ENCODE assay signal across 9 cellular contexts in the genomic region with DNA sequence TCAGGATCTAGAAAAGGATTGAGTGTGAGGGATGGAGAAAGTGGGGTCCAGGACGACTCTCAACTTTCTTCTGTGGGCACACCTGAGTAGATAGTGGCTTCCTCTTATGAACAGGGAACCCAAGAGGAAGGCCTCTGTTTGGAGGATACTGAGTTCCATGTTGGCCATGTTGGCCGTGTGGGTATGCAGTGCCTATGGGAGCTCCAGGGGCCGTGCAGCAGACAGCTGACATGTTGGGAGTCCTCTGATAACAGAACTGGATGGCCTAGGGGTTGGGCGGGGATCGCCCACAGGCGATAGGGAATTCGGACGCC. TPM values are rescaled to one million over a fixed set of nuclear protein-coding genes. Genes with fewer than 3 reads are reported as not detected.
DNase-seq lines count a peak whose midpoint lies in the region; FAIRE-seq and TF ChIP-seq lines count a peak whose summit lies in the region.
"Had no signal": no experiment of that assay in that cellular context is flagged by ENCODE, and none has a peak within 500 bp of the region (broad histone marks: within the 10 kb centered on the region; RNA-seq: fewer than 3 reads in every experiment).

No MANE protein-coding gene starts in this region.

- in situ Hi-C loops in G401 (cut with HindIII; ENCODE audit: low sequenced_read_pairs), result no loop called here

- peak overlapping the region; percentile 96 for H3K27ac Mint-ChIP-seq in T-helper 2 cell treated with Interferon-gamma antibody and Interleukin-4, amounts not matched to agents 5 μg/mL and 100 μg/mL, for 36 hours

- FAIRE-seq in endothelial cell of umbilical vein (lab: Jason Lieb, UNC), result no peak

- BruUV-seq in OCI-LY7 (replicated peaks; lab: Mats Ljungman, UMichigan) (TSS peak; percentile 84), endothelial cell of umbilical vein (replicated peaks; lab: Mats Ljungman, UMichigan) (TSS peak; percentile 72)

- H3K4me3 ChIP-seq in OCI-LY7 (ENCODE audit: low read depth, low read length, poor library complexity, severe bottlenecking) (peak overlapping the region; percentile 92), endothelial cell of umbilical vein (replicated peaks in 1 of 3; ENCODE audit: insufficient read depth in 1 of 3, low read depth in 1 of 3, low read length in 3 of 3) (peak overlapping the region; percentile 22 to 78 (median 28)), parathyroid adenoma (ENCODE audit: low read depth, low read length) (peak overlapping the region; percentile 88)

- H3K9me2 ChIP-seq in OCI-LY7 (ENCODE audit: insufficient read depth, low read length), result no peaks in the 10 kb centered on the region

- peaks cover 26% of the 10 kb centered on the region for H3K4me1 ChIP-seq in OCI-LY7 (ENCODE audit: insufficient read depth, low read length, poor library complexity, severe bottlenecking)
- H3K4me1 ChIP-seq in endothelial cell of umbilical vein (ENCODE audit: control insufficient read depth, extremely low read depth, insufficient read depth, low read length), result peaks cover 9% of the 10 kb centered on the region
- H3K4me1 ChIP-seq in parathyroid adenoma, result no peaks in the 10 kb centered on the region

- H3K36me3 ChIP-seq in OCI-LY7 (ENCODE audit: insufficient read depth, low read length), result peaks cover 40% of the 10 kb centered on the region
- H3K36me3 ChIP-seq in endothelial cell of umbilical vein (ENCODE audit: control insufficient read depth in 2 of 2, extremely low read depth in 1 of 2, insufficient read depth in 2 of 2, low read length in 2 of 2), result peaks cover 0 to 15% of the 10 kb centered on the region in 2 experiments
- no peaks in the 10 kb centered on the region for H3K36me3 ChIP-seq in parathyroid adenoma (ENCODE audit: control insufficient read depth, insufficient read depth, low read length)

- H3K9me3 ChIP-seq in OCI-LY7 (ENCODE audit: low read length) (no peaks in the 10 kb centered on the region), endothelial cell of umbilical vein (replicated peaks; ENCODE audit: control insufficient read depth, insufficient read depth, low read length) (no peaks in the 10 kb centered on the region), parathyroid adenoma (ENCODE audit: control insufficient read depth, low read length) (no peaks in the 10 kb centered on the region)

- DNase-seq in T-helper 2 cell treated with Interferon-gamma antibody and Interleukin-4, amounts not matched to agents 5 μg/mL and 100 μg/mL, for 36 hours (ENCODE audit: low spot score), result no peak
- DNase-seq in T-helper 2 cell, result no peak
- DNase-seq in OCI-LY7 (ENCODE audit: low spot score), result no peak
- no peak for DNase-seq in endothelial cell of umbilical vein (ENCODE audit: low read depth, low spot score)
- DNase-seq in G401 (ENCODE audit: low spot score), result no peak
- no peak for DNase-seq in kidney glomerular epithelial cell (lab: John Stamatoyannopoulos, UW)
- DNase-seq in hippocampal formation (lab: John Stamatoyannopoulos, UW), result no peak

- no peaks in the 10 kb centered on the region for H3K27me3 Mint-ChIP-seq in T-helper 2 cell treated with Interferon-gamma antibody and Interleukin-4, amounts not matched to agents 5 μg/mL and 100 μg/mL, for 36 hours (ENCODE audit: low read depth)

- peak overlapping the region; percentile 75 for H2AFZ ChIP-seq in OCI-LY7 (ENCODE audit: low read length)
- H2AFZ ChIP-seq in endothelial cell of umbilical vein (ENCODE audit: low read depth, low read length), result peak overlapping the region; percentile 88
- peak overlapping the region; percentile 98 for H2AFZ ChIP-seq in parathyroid adenoma

- TF ChIP-seq POLR2A in endothelial cell of umbilical vein (IDR thresholded peaks at IDR 0.05; ENCODE audit: low read depth, low read length), result no peak

- intact Hi-C loops in OCI-LY7 (cut with micrococcal nuclease; ENCODE audit: unreplicated experiment) (no loop called here), endothelial cell of umbilical vein (cut with micrococcal nuclease) (no loop called here)

- H3K4me2 ChIP-seq in OCI-LY7 (ENCODE audit: low read length) (peak overlapping the region; percentile 98), endothelial cell of umbilical vein (ENCODE audit: insufficient read depth, low read length) (peak overlapping the region; percentile 51), parathyroid adenoma (ENCODE audit: low read length) (peak overlapping the region; percentile 99)

- no peaks in the 10 kb centered on the region for H3K9me1 ChIP-seq in endothelial cell of umbilical vein (replicated peaks; ENCODE audit: control insufficient read depth, extremely low read depth, insufficient read depth, low read length)

- peaks cover 30% of the 10 kb centered on the region for H3K4me1 Mint-ChIP-seq in T-helper 2 cell treated with Interferon-gamma antibody and Interleukin-4, amounts not matched to agents 5 μg/mL and 100 μg/mL, for 36 hours (ENCODE audit: low read depth)

- peak overlapping the region; percentile 79 for H3K9ac ChIP-seq in endothelial cell of umbilical vein (replicated peaks; ENCODE audit: extremely low read depth, insufficient read depth, low read length)
- H3K9ac ChIP-seq in parathyroid adenoma, result peak overlapping the region; percentile 19

- peak overlapping the region; percentile 87 for H3K4me3 Mint-ChIP-seq in T-helper 2 cell treated with Interferon-gamma antibody and Interleukin-4, amounts not matched to agents 5 μg/mL and 100 μg/mL, for 36 hours

- H3K79me2 ChIP-seq in OCI-LY7 (ENCODE audit: insufficient read depth, low read depth, low read length) (peaks cover 24% of the 10 kb centered on the region), endothelial cell of umbilical vein (ENCODE audit: control insufficient read depth, insufficient read depth, low read length) (peaks cover 21% of the 10 kb centered on the region), parathyroid adenoma (no peaks in the 10 kb centered on the region)

- peak overlapping the region; percentile 79 for H3K27ac ChIP-seq in OCI-LY7 (ENCODE audit: low read depth, low read length, poor library complexity, severe bottlenecking)
- H3K27ac ChIP-seq in endothelial cell of umbilical vein (ENCODE audit: insufficient read depth, low read depth, low read length), result peak overlapping the region; percentile 78
- H3K27ac ChIP-seq in parathyroid adenoma, result peak overlapping the region; percentile 90

- H3K9me3 Mint-ChIP-seq in T-helper 2 cell treated with Interferon-gamma antibody and Interleukin-4, amounts not matched to agents 5 μg/mL and 100 μg/mL, for 36 hours, result peaks cover 8% of the 10 kb centered on the region

- POLR2A ChIA-PET in OCI-LY7 (lab: Charles Lee) (interaction anchor here (0.5 to 4.7 kb wide), 5 partner anchors 39 to 661 kb away, joined by 3 to 17 read pairs (median 3); partner anchors contain the start of genes ARMH1 and TMEM53), endothelial cell of umbilical vein (lab: Charles Lee) (interaction anchor here (1.0 to 2.4 kb wide), 2 partner anchors 11 to 43 kb away, joined by 3 to 15 read pairs; partner anchors contain the start of genes ARMH1 and TMEM53)

- dilution Hi-C loops in endothelial cell of umbilical vein (cut with MboI; ENCODE audit: extremely low pct_ligation_motif_present, low sequenced_read_pairs), result no loop called here

- H3K36me3 Mint-ChIP-seq in T-helper 2 cell treated with Interferon-gamma antibody and Interleukin-4, amounts not matched to agents 5 μg/mL and 100 μg/mL, for 36 hours (ENCODE audit: low read depth), result peaks cover 28% of the 10 kb centered on the region

- H3K27me3 ChIP-seq in endothelial cell of umbilical vein (ENCODE audit: control insufficient read depth in 2 of 2, insufficient read depth in 2 of 2, low read length in 2 of 2) (no peaks in the 10 kb centered on the region), parathyroid adenoma (ENCODE audit: control insufficient read depth, insufficient read depth, low read length) (no peaks in the 10 kb centered on the region)

- H4K20me1 ChIP-seq in OCI-LY7 (ENCODE audit: insufficient read depth, low read length) (no peaks in the 10 kb centered on the region), endothelial cell of umbilical vein (replicated peaks; ENCODE audit: control insufficient read depth, extremely low read depth, insufficient read depth, low read length) (no peaks in the 10 kb centered on the region)

- no peak for TF ChIP-seq CTCF in OCI-LY7 (conservative IDR thresholded peaks at IDR 0.05; ENCODE audit: low read length)
- TF ChIP-seq CTCF in endothelial cell of umbilical vein (IDR thresholded peaks at IDR 0.05; ENCODE audit: extremely low read depth in 1 of 2, insufficient read depth in 1 of 2, low read depth in 1 of 2, low read length in 2 of 2), result no peak
- no peak for TF ChIP-seq CTCF in parathyroid adenoma (IDR thresholded peaks at IDR 0.05)

- CTCF ChIA-PET in OCI-LY7 (lab: Charles Lee; ENCODE audit: unreplicated experiment) (interaction anchor here (0.6 kb wide), 1 partner anchor 67 kb away, joined by 3 read pairs; no protein-coding TSS in a partner anchor), endothelial cell of umbilical vein (lab: Charles Lee) (interaction anchor here (0.6 to 4.8 kb wide), 6 partner anchors 11 to 414 kb away, joined by 3 to 32 read pairs (median 6); no protein-coding TSS in a partner anchor)

TF ChIP-seq in endothelial cell of umbilical vein, 7 proteins besides CTCF, POLR2A, EP300 and RAD21 (continues in another document):
- TF ChIP-seq JUN (IDR thresholded peaks at IDR 0.05; ENCODE audit: borderline replicate concordance, insufficient read depth, insufficient read length, low read depth) (no peak), FOS (IDR thresholded peaks at IDR 0.05; ENCODE audit: borderline replicate concordance, insufficient read depth, low read length) (no peak)

RNA-seq across cellular contexts. Expression of gene TMEM53, which starts 43.0 kb away (rescaled TPM):
- total RNA-seq in OCI-LY7 (2014; rRNA removed; shearing (Covaris generic)), result 5.5 and 6.6 TPM in 2 replicates
- 8.1 and 8.9 TPM in 2 replicates for total RNA-seq in OCI-LY7 (2022)
- total RNA-seq in endothelial cell of umbilical vein, result 5.3 and 5.7 TPM in 2 replicates
- 16.5 and 24.7 TPM in 2 replicates for polyA plus RNA-seq in endothelial cell of umbilical vein
- polyA plus RNA-seq in endothelial cell of umbilical vein (2011; cell fraction: cytosol; rRNA removed), result 7.4 and 8.7 TPM in 2 replicates
- 3.3 and 3.9 TPM in 2 replicates for polyA plus RNA-seq in endothelial cell of umbilical vein (2011; cell fraction: nucleus; rRNA removed)
- 3.5 and 5.3 TPM in 2 replicates for polyA plus RNA-seq in endothelial cell of umbilical vein (2012)
- 6.2 and 8.2 TPM in 2 replicates for polyA minus RNA-seq in endothelial cell of umbilical vein
- polyA minus RNA-seq in endothelial cell of umbilical vein (2011; cell fraction: cytosol; rRNA and poly(A)+ RNA removed), result 11.6 TPM
- polyA minus RNA-seq in endothelial cell of umbilical vein (2011; cell fraction: nucleus; rRNA and poly(A)+ RNA removed), result 1.5 and 1.8 TPM in 2 replicates
- total RNA-seq in G401 (2014; rRNA removed; shearing (Covaris generic)), result 17.7 and 23.1 TPM in 2 replicates

RNA-seq across cellular contexts. Expression of gene ARMH1, which starts 43.2 kb away (rescaled TPM):
- 5.3 and 7.8 TPM in 2 replicates for total RNA-seq in OCI-LY7 (2014; rRNA removed; shearing (Covaris generic))
- total RNA-seq in OCI-LY7 (2022) (7.9 and 8.9 TPM in 2 replicates), endothelial cell of umbilical vein (not detected in 2 replicates)
- polyA plus RNA-seq in endothelial cell of umbilical vein, result 0.17 and 0.48 TPM in 2 replicates
- not detected in 2 replicates for polyA plus RNA-seq in endothelial cell of umbilical vein (2011; cell fraction: cytosol; rRNA removed)
- polyA plus RNA-seq in endothelial cell of umbilical vein (2011; cell fraction: nucleus; rRNA removed), result 0.92 and 3.2 TPM in 2 replicates
- not detected in 2 replicates for polyA plus RNA-seq in endothelial cell of umbilical vein (2012)
- 0.45 TPM in 1 of 2 replicates, not detected in the other for polyA minus RNA-seq in endothelial cell of umbilical vein
- 1.4 TPM for polyA minus RNA-seq in endothelial cell of umbilical vein (2011; cell fraction: cytosol; rRNA and poly(A)+ RNA removed)
- not detected in 2 replicates for polyA minus RNA-seq in endothelial cell of umbilical vein (2011; cell fraction: nucleus; rRNA and poly(A)+ RNA removed)
- 2.2 TPM in 1 of 2 replicates, not detected in the other for total RNA-seq in G401 (2014; rRNA removed; shearing (Covaris generic))
- total RNA-seq: Daoy had no signal

Comparison
In these comparisons a context has a peak if more than half of its experiments do, and no peak if none do; other contexts are left out.
1. H3K4me3 ChIP-seq: peak in every context shown above with its lines; median percentile 92 in OCI-LY7; 88 in parathyroid adenoma; 28 in endothelial cell of umbilical vein.